1 cellular context compared by ENCODE assay signal in the genomic region with DNA sequence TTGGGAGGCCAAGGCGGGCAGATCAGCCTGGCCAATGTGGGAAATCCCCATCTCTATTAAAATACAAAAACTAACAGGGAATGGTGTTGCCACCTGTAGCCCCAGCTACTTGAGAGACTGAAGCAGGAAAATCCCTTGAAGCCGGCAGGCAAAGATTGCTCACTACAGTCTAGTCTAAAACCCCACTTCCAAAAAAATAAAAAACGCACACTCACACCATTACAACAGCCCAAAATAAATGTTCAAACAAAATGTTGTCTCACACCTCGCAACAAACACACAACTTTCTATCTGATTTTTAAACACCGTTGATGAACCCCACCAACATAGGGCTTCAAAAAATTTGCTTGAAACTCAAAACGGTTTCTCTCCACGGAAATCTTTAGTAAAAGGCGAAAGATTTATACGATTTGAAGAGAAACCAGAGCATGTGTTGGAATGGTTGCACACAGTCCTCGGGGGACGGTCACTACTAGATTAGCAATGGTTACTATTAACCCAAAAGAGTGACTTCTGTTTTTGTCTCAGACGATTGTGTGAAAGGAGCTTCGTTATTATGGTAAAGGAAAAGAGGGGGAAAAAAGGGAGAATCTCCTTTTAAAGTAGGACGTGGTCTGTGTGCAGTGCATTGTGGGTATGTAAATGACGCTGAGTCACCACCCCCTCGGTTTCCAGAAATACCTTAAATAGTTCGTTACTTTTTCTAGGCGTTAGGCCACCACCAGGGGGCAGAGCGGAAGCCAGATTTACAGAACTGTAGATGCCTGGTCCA.
A peak's percentile ranks its signal among the peaks of the same experiment; 100 is the strongest.
TF ChIP-seq lines count a peak whose summit lies in the region.

Gene RNU5D-1 (minus strand): TSS at position 430 of the 772 bp plus-strand sequence.

TF ChIP-seq in K562, 482 proteins besides CTCF, POLR2A, EP300 and RAD21 (continued from another document and continues in another):
- TF ChIP-seq, protein P1, sequence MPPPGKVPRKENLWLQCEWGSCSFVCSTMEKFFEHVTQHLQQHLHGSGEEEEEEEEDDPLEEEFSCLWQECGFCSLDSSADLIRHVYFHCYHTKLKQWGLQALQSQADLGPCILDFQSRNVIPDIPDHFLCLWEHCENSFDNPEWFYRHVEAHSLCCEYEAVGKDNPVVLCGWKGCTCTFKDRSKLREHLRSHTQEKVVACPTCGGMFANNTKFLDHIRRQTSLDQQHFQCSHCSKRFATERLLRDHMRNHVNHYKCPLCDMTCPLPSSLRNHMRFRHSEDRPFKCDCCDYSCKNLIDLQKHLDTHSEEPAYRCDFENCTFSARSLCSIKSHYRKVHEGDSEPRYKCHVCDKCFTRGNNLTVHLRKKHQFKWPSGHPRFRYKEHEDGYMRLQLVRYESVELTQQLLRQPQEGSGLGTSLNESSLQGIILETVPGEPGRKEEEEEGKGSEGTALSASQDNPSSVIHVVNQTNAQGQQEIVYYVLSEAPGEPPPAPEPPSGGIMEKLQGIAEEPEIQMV (tag; conservative IDR thresholded peaks at IDR 0.05; ENCODE audit: low read depth): peak; percentile 62; the same call in 1 of the 2 replicates
- TF ChIP-seq SNRNP70 (optimal IDR thresholded peaks at IDR 0.05; ENCODE audit: low read depth, low read length) (no peak), ZNF75A (CRISPR knock-in tag; IDR thresholded peaks at IDR 0.05) (peak; percentile 85; the same call in 1 of the 2 replicates), DDX20 (tag; IDR thresholded peaks at IDR 0.05; ENCODE audit: low read depth) (peak; percentile 82), CREB1 (IDR thresholded peaks at IDR 0.05) (peak; percentile 80; the same call in 1 of the 2 replicates), CREB1 (CRISPR knock-in tag; IDR thresholded peaks at IDR 0.05) (no peak; the same call in 1 of the 2 replicates), RUNX1 (IDR thresholded peaks at IDR 0.05; ENCODE audit: low read depth) (peak; percentile 96), SAP30 (IDR thresholded peaks at IDR 0.05; ENCODE audit: borderline replicate concordance, insufficient read depth, low read depth, low read length, poor library complexity, severe bottlenecking) (no peak), ARID2 (IDR thresholded peaks at IDR 0.05) (peak; percentile 77), ESRRA (IDR thresholded peaks at IDR 0.05; ENCODE audit: borderline replicate concordance, low read depth) (peak; percentile 46; the same call in 1 of the 2 replicates), TEAD1 (CRISPR knock-in tag; IDR thresholded peaks at IDR 0.05) (peak; percentile 94 to 98), ELF4 (CRISPR knock-in tag; IDR thresholded peaks at IDR 0.05) (peak; percentile 100), ARHGAP35 (IDR thresholded peaks at IDR 0.05; ENCODE audit: partially characterized antibody) (peak; percentile 100), SAFB2 (IDR thresholded peaks at IDR 0.05; ENCODE audit: borderline replicate concordance, low read depth, low read length, severe bottlenecking) (no peak), PCBP2 (IDR thresholded peaks at IDR 0.05; ENCODE audit: low read depth, low read length, poor library complexity, severe bottlenecking) (peak; percentile 79), MAFK (IDR thresholded peaks at IDR 0.05; ENCODE audit: low read length) (peak; percentile 76), SRF (CRISPR knock-in tag; IDR thresholded peaks at IDR 0.05) (peak; percentile 92 to 93), IFI16 (CRISPR knock-in tag; IDR thresholded peaks at IDR 0.05) (no peak), TAF1 (IDR thresholded peaks at IDR 0.05; ENCODE audit: control insufficient read depth, extremely low read depth, insufficient read depth, low read length, severe bottlenecking) (peak; percentile 60), KDM2B (CRISPR knock-in tag; IDR thresholded peaks at IDR 0.05) (no peak), WHSC1 (IDR thresholded peaks at IDR 0.05; ENCODE audit: low read length) (no peak), ZNF778 (CRISPR knock-in tag; IDR thresholded peaks at IDR 0.05) (peak; percentile 82; the same call in 1 of the 2 replicates), E4F1 (CRISPR knock-in tag; IDR thresholded peaks at IDR 0.05; ENCODE audit: borderline replicate concordance) (peak; percentile 90), RCOR1 (IDR thresholded peaks at IDR 0.05; ENCODE audit: borderline replicate concordance in 1 of 2, low read depth in 2 of 2, low read length in 2 of 2) (peak in 1 of 2 experiments; percentile 83; a peak in 2 of 4 replicates), POLR2AphosphoS2 (IDR thresholded peaks at IDR 0.05; ENCODE audit: low read length) (peak; percentile 100), ATF6 (CRISPR knock-in tag; IDR thresholded peaks at IDR 0.05) (no peak), ATF3 (IDR thresholded peaks at IDR 0.05) (peak; percentile 96), ATF3 (CRISPR knock-in tag; conservative IDR thresholded peaks at IDR 0.05) (peak; percentile 87), BRF1 (IDR thresholded peaks at IDR 0.05; ENCODE audit: borderline replicate concordance, extremely low read depth, insufficient read length) (no peak), ATF1 (CRISPR knock-in tag; IDR thresholded peaks at IDR 0.05) (no peak), ATF1 (tag; IDR thresholded peaks at IDR 0.05) (peak; percentile 86), ZNF551 (CRISPR knock-in tag; IDR thresholded peaks at IDR 0.05) (peak; percentile 99), PHB2 (IDR thresholded peaks at IDR 0.05; ENCODE audit: low read depth) (peak; percentile 80; the same call in 1 of the 2 replicates), DLX4 (CRISPR knock-in tag; IDR thresholded peaks at IDR 0.05) (peak; percentile 97), CSDE1 (IDR thresholded peaks at IDR 0.05) (peak in 1 of 2 experiments; percentile 100; a peak in 2 of 4 replicates), SMARCC2 (IDR thresholded peaks at IDR 0.05; ENCODE audit: low read depth) (peak; percentile 53; the same call in 1 of the 2 replicates), ZNF717 (CRISPR knock-in tag; IDR thresholded peaks at IDR 0.05) (peak; percentile 99), ZNF79 (CRISPR knock-in tag; IDR thresholded peaks at IDR 0.05; ENCODE audit: low read depth) (peak; percentile 14; the same call in 1 of the 2 replicates), U2AF1 (optimal IDR thresholded peaks at IDR 0.05; ENCODE audit: low read depth, low read length) (peak; percentile 88), FUS (optimal IDR thresholded peaks at IDR 0.05; ENCODE audit: low read depth, low read length) (peak; percentile 99), PML (IDR thresholded peaks at IDR 0.05; ENCODE audit: low read length) (peak; percentile 100), ZNF76 (CRISPR knock-in tag; IDR thresholded peaks at IDR 0.05; ENCODE audit: borderline replicate concordance) (no peak), CTBP1 (IDR thresholded peaks at IDR 0.05; ENCODE audit: borderline replicate concordance) (peak; percentile 27; the same call in 1 of the 2 replicates), GATA2 (CRISPR knock-in tag; IDR thresholded peaks at IDR 0.05) (peak; percentile 50; the same call in 1 of the 2 replicates), IRF1 (CRISPR knock-in tag; IDR thresholded peaks at IDR 0.05; ENCODE audit: borderline replicate concordance) (0 out of 2 replicates have a peak, but pooled peaks have one; percentile 38)
- TF ChIP-seq, protein P2, sequence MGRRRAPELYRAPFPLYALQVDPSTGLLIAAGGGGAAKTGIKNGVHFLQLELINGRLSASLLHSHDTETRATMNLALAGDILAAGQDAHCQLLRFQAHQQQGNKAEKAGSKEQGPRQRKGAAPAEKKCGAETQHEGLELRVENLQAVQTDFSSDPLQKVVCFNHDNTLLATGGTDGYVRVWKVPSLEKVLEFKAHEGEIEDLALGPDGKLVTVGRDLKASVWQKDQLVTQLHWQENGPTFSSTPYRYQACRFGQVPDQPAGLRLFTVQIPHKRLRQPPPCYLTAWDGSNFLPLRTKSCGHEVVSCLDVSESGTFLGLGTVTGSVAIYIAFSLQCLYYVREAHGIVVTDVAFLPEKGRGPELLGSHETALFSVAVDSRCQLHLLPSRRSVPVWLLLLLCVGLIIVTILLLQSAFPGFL (CRISPR knock-in tag; IDR thresholded peaks at IDR 0.05): no peak
- TF ChIP-seq, protein P3, sequence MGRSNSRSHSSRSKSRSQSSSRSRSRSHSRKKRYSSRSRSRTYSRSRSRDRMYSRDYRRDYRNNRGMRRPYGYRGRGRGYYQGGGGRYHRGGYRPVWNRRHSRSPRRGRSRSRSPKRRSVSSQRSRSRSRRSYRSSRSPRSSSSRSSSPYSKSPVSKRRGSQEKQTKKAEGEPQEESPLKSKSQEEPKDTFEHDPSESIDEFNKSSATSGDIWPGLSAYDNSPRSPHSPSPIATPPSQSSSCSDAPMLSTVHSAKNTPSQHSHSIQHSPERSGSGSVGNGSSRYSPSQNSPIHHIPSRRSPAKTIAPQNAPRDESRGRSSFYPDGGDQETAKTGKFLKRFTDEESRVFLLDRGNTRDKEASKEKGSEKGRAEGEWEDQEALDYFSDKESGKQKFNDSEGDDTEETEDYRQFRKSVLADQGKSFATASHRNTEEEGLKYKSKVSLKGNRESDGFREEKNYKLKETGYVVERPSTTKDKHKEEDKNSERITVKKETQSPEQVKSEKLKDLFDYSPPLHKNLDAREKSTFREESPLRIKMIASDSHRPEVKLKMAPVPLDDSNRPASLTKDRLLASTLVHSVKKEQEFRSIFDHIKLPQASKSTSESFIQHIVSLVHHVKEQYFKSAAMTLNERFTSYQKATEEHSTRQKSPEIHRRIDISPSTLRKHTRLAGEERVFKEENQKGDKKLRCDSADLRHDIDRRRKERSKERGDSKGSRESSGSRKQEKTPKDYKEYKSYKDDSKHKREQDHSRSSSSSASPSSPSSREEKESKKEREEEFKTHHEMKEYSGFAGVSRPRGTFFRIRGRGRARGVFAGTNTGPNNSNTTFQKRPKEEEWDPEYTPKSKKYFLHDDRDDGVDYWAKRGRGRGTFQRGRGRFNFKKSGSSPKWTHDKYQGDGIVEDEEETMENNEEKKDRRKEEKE (IDR thresholded peaks at IDR 0.05; ENCODE audit: borderline replicate concordance in 1 of 2, control insufficient read depth in 1 of 2, low read depth in 2 of 2, low read length in 1 of 2): peak; percentile 77 to 100
- TF ChIP-seq, protein P4, sequence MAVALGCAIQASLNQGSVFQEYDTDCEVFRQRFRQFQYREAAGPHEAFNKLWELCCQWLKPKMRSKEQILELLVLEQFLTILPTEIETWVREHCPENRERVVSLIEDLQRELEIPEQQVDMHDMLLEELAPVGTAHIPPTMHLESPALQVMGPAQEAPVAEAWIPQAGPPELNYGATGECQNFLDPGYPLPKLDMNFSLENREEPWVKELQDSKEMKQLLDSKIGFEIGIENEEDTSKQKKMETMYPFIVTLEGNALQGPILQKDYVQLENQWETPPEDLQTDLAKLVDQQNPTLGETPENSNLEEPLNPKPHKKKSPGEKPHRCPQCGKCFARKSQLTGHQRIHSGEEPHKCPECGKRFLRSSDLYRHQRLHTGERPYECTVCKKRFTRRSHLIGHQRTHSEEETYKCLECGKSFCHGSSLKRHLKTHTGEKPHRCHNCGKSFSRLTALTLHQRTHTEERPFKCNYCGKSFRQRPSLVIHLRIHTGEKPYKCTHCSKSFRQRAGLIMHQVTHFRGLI (CRISPR knock-in tag; IDR thresholded peaks at IDR 0.05): peak; percentile 31; the same call in 1 of the 2 replicates
